10 cellular contexts compared by ENCODE assay signal in genomic region chr1:116934586-116935207, GRCh38. TPM values are rescaled to one million over a fixed set of nuclear protein-coding genes. Genes with fewer than 3 reads are reported as not detected.
DNase-seq lines count a peak whose midpoint lies in the region; TF ChIP-seq lines count a peak whose summit lies in the region.
"Had no signal": no experiment of that assay in that cellular context is flagged by ENCODE, and none has a peak within 500 bp of the region (broad histone marks: within the 10 kb centered on the region; RNA-seq: fewer than 3 reads in every experiment).

No MANE protein-coding gene starts in this region.

- H3K27ac ChIP-seq in C4-2B, result no peak overlapping the region

- DNase-seq in GM13977 (ENCODE audit: low spot score) (peak; percentile 41), SKM-1 (lab: John Stamatoyannopoulos, UW; ENCODE audit: unreplicated experiment) (peak; percentile 47), glutamatergic neuron (no peak), putamen (ENCODE audit: low spot score) (no peak), amygdala (lab: John Stamatoyannopoulos, UW) (no peak), epidermal melanocyte (ENCODE audit: insufficient read length, low spot score) (no peak)
- no peak for DNase-seq in activated CD4-positive, alpha-beta T cell treated with anti-CD3 and anti-CD28 coated beads for 48 hours
- DNase-seq: cerebellar nuclear complex, mucosa of descending colon had no signal

- peaks cover 6% of the 10 kb centered on the region for H3K4me1 Mint-ChIP-seq in glutamatergic neuron (ENCODE audit: low read depth, unreplicated experiment)

- peak overlapping the region; percentile 1 for H3K27ac Mint-ChIP-seq in glutamatergic neuron (ENCODE audit: unreplicated experiment)

- H3K9me3 Mint-ChIP-seq in glutamatergic neuron (ENCODE audit: unreplicated experiment), result peaks cover 2% of the 10 kb centered on the region

- no peaks in the 10 kb centered on the region for H3K36me3 Mint-ChIP-seq in glutamatergic neuron (ENCODE audit: unreplicated experiment)

- no peak overlapping the region for H3K4me3 Mint-ChIP-seq in glutamatergic neuron (ENCODE audit: unreplicated experiment)

- TF ChIP-seq CTCF in C4-2B (conservative IDR thresholded peaks at IDR 0.05) (peak; percentile 37), GM13977 (IDR thresholded peaks at IDR 0.05; ENCODE audit: extremely low read depth, insufficient read depth, missing control alignments) (peak; percentile 41), glutamatergic neuron (IDR thresholded peaks at IDR 0.05; ENCODE audit: partially characterized antibody, unreplicated experiment) (peak; percentile 59)

- H3K27me3 Mint-ChIP-seq in glutamatergic neuron (ENCODE audit: unreplicated experiment), result peaks cover 6% of the 10 kb centered on the region

- in situ Hi-C loops in GM13977 (cut with MboI; ENCODE audit: low pct_unique_long_range_greater_than_20kb, low sequenced_read_pairs, unreplicated experiment), result no loop called here

RNA-seq across cellular contexts. Expression of gene PTGFRN, which starts 25.0 kb away (rescaled TPM):
- total RNA-seq in glutamatergic neuron (ENCODE audit: unreplicated experiment), result 61.2 TPM

Comparison
In these comparisons a context has a peak if more than half of its experiments do, and no peak if none do; other contexts are left out.
1. DNase-seq: peak in GM13977 (single experiment) and SKM-1 (single experiment); none in glutamatergic neuron (single experiment), putamen (single experiment), amygdala (0 of 56), epidermal melanocyte (single experiment) and activated CD4-positive, alpha-beta T cell treated with anti-CD3 and anti-CD28 coated beads for 48 hours (single experiment).
2. Peak in every context shown above with its lines, with median percentiles within 50 percentile points of each other: CTCF ChIP-seq.